ENCODE assay signal across 13 cellular contexts in the genomic region with DNA sequence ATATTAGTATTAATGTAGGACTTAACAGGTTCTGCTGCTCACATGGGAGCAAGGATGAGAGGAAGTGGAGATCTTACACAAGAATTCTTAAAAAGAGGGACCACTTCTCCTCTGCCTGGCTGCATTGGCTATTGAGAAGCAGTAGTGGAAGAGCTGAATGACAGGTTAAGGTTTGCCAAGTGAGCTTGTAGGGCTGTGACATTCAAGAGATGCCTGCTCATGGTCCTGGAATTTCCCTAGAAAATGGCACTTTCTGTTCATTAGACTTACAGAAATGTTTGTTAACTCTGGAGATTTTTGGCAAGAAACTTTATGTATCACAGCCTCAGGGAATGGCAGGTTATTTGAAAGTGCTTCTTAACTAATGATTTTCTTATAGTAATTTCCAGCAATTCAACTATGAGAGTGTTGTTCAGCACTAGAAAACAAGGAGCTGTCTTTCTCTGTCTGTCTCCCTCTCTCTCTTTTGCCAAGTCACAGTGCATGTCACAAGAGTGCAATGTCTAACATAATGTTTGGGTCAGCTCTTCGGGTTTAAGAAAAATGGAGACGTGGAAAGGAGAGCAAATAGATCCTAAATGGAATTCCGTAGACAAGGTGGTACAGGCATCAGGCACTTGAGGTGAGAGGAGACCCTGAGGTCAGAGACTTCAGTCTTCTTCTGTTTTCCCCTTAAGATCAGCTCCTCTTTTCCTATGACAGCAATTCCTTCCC. TPM values are rescaled to one million over a fixed set of nuclear protein-coding genes. Genes with fewer than 3 reads are reported as not detected.
A peak's percentile ranks its signal among the peaks of the same experiment; 100 is the strongest.
DNase-seq lines count a peak whose midpoint lies in the region; ATAC-seq and TF ChIP-seq lines count a peak whose summit lies in the region.
"Had no signal": no experiment of that assay in that cellular context is flagged by ENCODE, and none has a peak within 500 bp of the region (broad histone marks: within the 10 kb centered on the region; RNA-seq: fewer than 3 reads in every experiment).

No MANE protein-coding gene starts in this region.

- 57 to 59% methylated on average over 3 of the region's 3 CpGs for WGBS in thyroid gland, 2 donors

- H3K27ac ChIP-seq in thyroid gland: peak overlapping the region; percentile 3 to 52 (median 29)
- H3K27ac ChIP-seq: pancreas, suprapubic skin had no signal

- TF ChIP-seq POLR2A in thyroid gland (IDR thresholded peaks at IDR 0.05): no peak

- DNase-seq in activated T-cell treated with anti-CD3 and anti-CD28 coated beads, Interleukin-2, amount 50 U/mL, for 72 hours: no peak
- no peak for DNase-seq in activated T-cell treated with anti-CD3 and anti-CD28 coated beads, Interleukin-2, amount 50 U/mL, for 48 hours
- DNase-seq in cardiac fibroblast (ENCODE audit: low read depth in 2 of 2) (peak; percentile 52 to 60), kidney tubule cell (ENCODE audit: low spot score) (peak; percentile 49), thyroid gland (no peak), retina (no peak), CD1c-positive myeloid dendritic cell (ENCODE audit: extremely low spot score) (no peak)

- no peaks in the 10 kb centered on the region for H3K9me3 ChIP-seq in thyroid gland
- H3K9me3 ChIP-seq: heart left ventricle, pancreas, suprapubic skin had no signal

- H3K4me3 Mint-ChIP-seq in activated T-cell treated with anti-CD3 and anti-CD28 coated beads, Interleukin-2, amount 50 U/mL, for 72 hours: no peak overlapping the region

- H3K27me3 ChIP-seq in thyroid gland: no peaks in the 10 kb centered on the region
- H3K27me3 ChIP-seq: heart left ventricle, pancreas, suprapubic skin had no signal

- peaks cover 13% of the 10 kb centered on the region for H3K4me1 Mint-ChIP-seq in activated T-cell treated with anti-CD3 and anti-CD28 coated beads, Interleukin-2, amount 50 U/mL, for 72 hours (ENCODE audit: low read depth)

- no peak for TF ChIP-seq CTCF in cardiac fibroblast (IDR thresholded peaks at IDR 0.05; ENCODE audit: low read depth, low read length)
- TF ChIP-seq CTCF in thyroid gland (IDR thresholded peaks at IDR 0.05): no peak

- H3K27ac Mint-ChIP-seq in activated T-cell treated with anti-CD3 and anti-CD28 coated beads, Interleukin-2, amount 50 U/mL, for 72 hours: peak overlapping the region; percentile 17

- no peaks in the 10 kb centered on the region for H3K36me3 ChIP-seq in thyroid gland

- no peak for ATAC-seq in activated T-cell treated with anti-CD3 and anti-CD28 coated beads, Interleukin-2, amount 50 U/mL, for 72 hours (replicated peaks in 1 of 2)
- no peak for ATAC-seq in HG03521 (IDR thresholded peaks at IDR 0.05; ENCODE audit: unreplicated experiment)

- H3K27me3 Mint-ChIP-seq in activated T-cell treated with anti-CD3 and anti-CD28 coated beads, Interleukin-2, amount 50 U/mL, for 72 hours (ENCODE audit: low read depth): no peaks in the 10 kb centered on the region

- H3K4me3 ChIP-seq in cardiac fibroblast (replicated peaks in 1 of 2; ENCODE audit: low read depth in 2 of 2, low read length in 2 of 2) (no peak overlapping the region), thyroid gland (replicated peaks in 1 of 3) (no peak overlapping the region)
- H3K4me3 ChIP-seq: heart left ventricle, lung, pancreas, suprapubic skin had no signal

- H3K36me3 Mint-ChIP-seq in activated T-cell treated with anti-CD3 and anti-CD28 coated beads, Interleukin-2, amount 50 U/mL, for 72 hours (ENCODE audit: insufficient read depth in 2 of 2): peaks cover 0 to 3% of the 10 kb centered on the region in 2 donors

- no peaks in the 10 kb centered on the region for H3K9me3 Mint-ChIP-seq in activated T-cell treated with anti-CD3 and anti-CD28 coated beads, Interleukin-2, amount 50 U/mL, for 72 hours

- intact Hi-C loops in thyroid gland (cut with DNase I): loop anchor here (5.0 to 10.0 kb wide), 2 partner anchors 109 to 316 kb away; no protein-coding TSS in a partner anchor

- peaks cover 8 to 10% of the 10 kb centered on the region in 2 donors for H3K4me1 ChIP-seq in thyroid gland
- H3K4me1 ChIP-seq: pancreas had no signal

RNA-seq across cellular contexts. Expression of a gene that starts 8.3 kb away (rescaled TPM):
- 1 to 10 TPM; 5.0 to 5.9 TPM for total RNA-seq in activated T-cell treated with anti-CD3 and anti-CD28 coated beads, Interleukin-2, amount 50 U/mL, for 72 hours
- total RNA-seq in thyroid gland: 10 to 100 TPM; 14.1 to 16.3 (median 16.2) TPM
- total RNA-seq: A673 had no signal

Comparison
In these comparisons a context has a peak if more than half of its experiments do, and no peak if none do; other contexts are left out.
1. DNase-seq: peak in cardiac fibroblast (2 of 2) and kidney tubule cell (single experiment); none in activated T-cell treated with anti-CD3 and anti-CD28 coated beads, Interleukin-2, amount 50 U/mL, for 72 hours (0 of 2), activated T-cell treated with anti-CD3 and anti-CD28 coated beads, Interleukin-2, amount 50 U/mL, for 48 hours (0 of 2), thyroid gland (0 of 2), retina (single experiment) and CD1c-positive myeloid dendritic cell (single experiment).